ENCODE assay signal across 1 cellular context in genomic region chr4:3300198-3300671, GRCh38.
TF ChIP-seq lines count a peak whose summit lies in the region.

No MANE protein-coding gene starts in this region.

TF ChIP-seq in WTC11, 78 proteins besides CTCF, POLR2A, EP300 and RAD21 (continued from another document):
- TF ChIP-seq, protein P1, sequence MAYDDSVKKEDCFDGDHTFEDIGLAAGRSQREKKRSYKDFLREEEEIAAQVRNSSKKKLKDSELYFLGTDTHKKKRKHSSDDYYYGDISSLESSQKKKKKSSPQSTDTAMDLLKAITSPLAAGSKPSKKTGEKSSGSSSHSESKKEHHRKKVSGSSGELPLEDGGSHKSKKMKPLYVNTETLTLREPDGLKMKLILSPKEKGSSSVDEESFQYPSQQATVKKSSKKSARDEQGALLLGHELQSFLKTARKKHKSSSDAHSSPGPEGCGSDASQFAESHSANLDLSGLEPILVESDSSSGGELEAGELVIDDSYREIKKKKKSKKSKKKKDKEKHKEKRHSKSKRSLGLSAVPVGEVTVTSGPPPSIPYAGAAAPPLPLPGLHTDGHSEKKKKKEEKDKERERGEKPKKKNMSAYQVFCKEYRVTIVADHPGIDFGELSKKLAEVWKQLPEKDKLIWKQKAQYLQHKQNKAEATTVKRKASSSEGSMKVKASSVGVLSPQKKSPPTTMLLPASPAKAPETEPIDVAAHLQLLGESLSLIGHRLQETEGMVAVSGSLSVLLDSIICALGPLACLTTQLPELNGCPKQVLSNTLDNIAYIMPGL (CRISPR knock-in tag; IDR thresholded peaks at IDR 0.05) = no peak
- TF ChIP-seq ZBTB21 (CRISPR knock-in tag; IDR thresholded peaks at IDR 0.05; ENCODE audit: borderline replicate concordance) = no peak
- TF ChIP-seq, protein P2, sequence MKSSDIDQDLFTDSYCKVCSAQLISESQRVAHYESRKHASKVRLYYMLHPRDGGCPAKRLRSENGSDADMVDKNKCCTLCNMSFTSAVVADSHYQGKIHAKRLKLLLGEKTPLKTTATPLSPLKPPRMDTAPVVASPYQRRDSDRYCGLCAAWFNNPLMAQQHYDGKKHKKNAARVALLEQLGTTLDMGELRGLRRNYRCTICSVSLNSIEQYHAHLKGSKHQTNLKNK (CRISPR knock-in tag; IDR thresholded peaks at IDR 0.05) = no peak
- TF ChIP-seq, protein P3, sequence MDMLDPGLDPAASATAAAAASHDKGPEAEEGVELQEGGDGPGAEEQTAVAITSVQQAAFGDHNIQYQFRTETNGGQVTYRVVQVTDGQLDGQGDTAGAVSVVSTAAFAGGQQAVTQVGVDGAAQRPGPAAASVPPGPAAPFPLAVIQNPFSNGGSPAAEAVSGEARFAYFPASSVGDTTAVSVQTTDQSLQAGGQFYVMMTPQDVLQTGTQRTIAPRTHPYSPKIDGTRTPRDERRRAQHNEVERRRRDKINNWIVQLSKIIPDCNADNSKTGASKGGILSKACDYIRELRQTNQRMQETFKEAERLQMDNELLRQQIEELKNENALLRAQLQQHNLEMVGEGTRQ (CRISPR knock-in tag; IDR thresholded peaks at IDR 0.05) = no peak
- TF ChIP-seq JUN (CRISPR knock-in tag; IDR thresholded peaks at IDR 0.05) = no peak
- no peak for TF ChIP-seq PRRX2 (CRISPR knock-in tag; IDR thresholded peaks at IDR 0.05)
- TF ChIP-seq NR1H2 (CRISPR knock-in tag; IDR thresholded peaks at IDR 0.05) = no peak
- TF ChIP-seq, protein P4, sequence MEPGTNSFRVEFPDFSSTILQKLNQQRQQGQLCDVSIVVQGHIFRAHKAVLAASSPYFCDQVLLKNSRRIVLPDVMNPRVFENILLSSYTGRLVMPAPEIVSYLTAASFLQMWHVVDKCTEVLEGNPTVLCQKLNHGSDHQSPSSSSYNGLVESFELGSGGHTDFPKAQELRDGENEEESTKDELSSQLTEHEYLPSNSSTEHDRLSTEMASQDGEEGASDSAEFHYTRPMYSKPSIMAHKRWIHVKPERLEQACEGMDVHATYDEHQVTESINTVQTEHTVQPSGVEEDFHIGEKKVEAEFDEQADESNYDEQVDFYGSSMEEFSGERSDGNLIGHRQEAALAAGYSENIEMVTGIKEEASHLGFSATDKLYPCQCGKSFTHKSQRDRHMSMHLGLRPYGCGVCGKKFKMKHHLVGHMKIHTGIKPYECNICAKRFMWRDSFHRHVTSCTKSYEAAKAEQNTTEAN (CRISPR knock-in tag; IDR thresholded peaks at IDR 0.05) = no peak
- TF ChIP-seq CREB1 (CRISPR knock-in tag; IDR thresholded peaks at IDR 0.05) = no peak
- TF ChIP-seq ELF4 (CRISPR knock-in tag; IDR thresholded peaks at IDR 0.05; ENCODE audit: low read depth) = no peak
